ENCODE assay signal across 12 cellular contexts in the genomic region with DNA sequence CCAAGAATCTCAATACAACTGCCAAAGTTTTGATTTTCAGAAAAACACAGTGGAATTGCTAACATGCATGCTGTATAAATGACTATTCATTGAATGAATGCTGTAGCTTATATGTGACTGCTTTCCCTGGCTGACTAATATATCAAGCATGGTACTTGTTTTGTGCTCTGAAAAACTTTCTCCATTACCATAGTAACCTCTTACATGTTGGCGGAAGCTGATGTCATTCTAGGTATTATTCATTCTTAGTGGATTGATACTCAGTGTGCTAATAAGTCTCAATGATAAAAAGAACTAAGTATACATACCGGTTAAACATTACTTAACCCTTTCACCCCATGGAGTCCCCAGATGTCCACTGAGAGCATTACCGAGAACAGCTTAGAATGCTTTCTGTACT.
A peak's percentile ranks its signal among the peaks of the same experiment; 100 is the strongest.
DNase-seq lines count a peak whose midpoint lies in the region; ATAC-seq and TF ChIP-seq lines count a peak whose summit lies in the region.
"Had no signal": no experiment of that assay in that cellular context is flagged by ENCODE, and none has a peak within 500 bp of the region (broad histone marks: within the 10 kb centered on the region; RNA-seq: fewer than 3 reads in every experiment).

No MANE protein-coding gene starts in this region.

- no peak overlapping the region for H3K27ac ChIP-seq in WERI-Rb-1

- no peak overlapping the region for H3K4me3 Mint-ChIP-seq in T-helper 17 cell
- H3K4me3 Mint-ChIP-seq in immature natural killer cell = no peak overlapping the region
- H3K4me3 Mint-ChIP-seq: activated naive CD8-positive, alpha-beta T cell treated with anti-CD3 and anti-CD28 coated beads, Interleukin-2, amount 10 ng/mL, durations not matched to agents 7 days and 5 days; CD8-positive, alpha-beta T cell had no signal

- no peaks in the 10 kb centered on the region for H3K9me3 ChIP-seq in T-helper 17 cell (ENCODE audit: control insufficient read depth, low read length, poor library complexity, severe bottlenecking)
- H3K9me3 ChIP-seq in WERI-Rb-1 (ENCODE audit: severe bottlenecking) = no peaks in the 10 kb centered on the region

- ATAC-seq in GM19467 (IDR thresholded peaks at IDR 0.05; ENCODE audit: unreplicated experiment) (peak; percentile 63), T-helper 17 cell (peak; percentile 78)
- ATAC-seq: CD8-positive, alpha-beta T cell had no signal

- H3K4me3 ChIP-seq in AG04449 (ENCODE audit: low read depth, low read length) (no peak overlapping the region), WERI-Rb-1 (ENCODE audit: low read depth, low read length) (no peak overlapping the region)

- CTCF ChIA-PET in AG04449 (lab: Yijun Ruan, JAX) = no interaction called here

- H3K4me1 Mint-ChIP-seq in T-helper 17 cell (no peaks in the 10 kb centered on the region), immature natural killer cell (no peaks in the 10 kb centered on the region)
- H3K4me1 Mint-ChIP-seq: activated naive CD8-positive, alpha-beta T cell treated with anti-CD3 and anti-CD28 coated beads, Interleukin-2, amount 10 ng/mL, durations not matched to agents 7 days and 5 days had no signal

- H3K27me3 Mint-ChIP-seq in T-helper 17 cell = no peaks in the 10 kb centered on the region
- H3K27me3 Mint-ChIP-seq in immature natural killer cell (ENCODE audit: low read depth in 3 of 3) = peaks cover 0 to 2% (median 0%) of the 10 kb centered on the region in 3 donors
- H3K27me3 Mint-ChIP-seq: activated naive CD8-positive, alpha-beta T cell treated with anti-CD3 and anti-CD28 coated beads, Interleukin-2, amount 10 ng/mL, durations not matched to agents 7 days and 5 days had no signal

- H3K36me3 Mint-ChIP-seq in T-helper 17 cell (ENCODE audit: low read depth) (no peaks in the 10 kb centered on the region), immature natural killer cell (no peaks in the 10 kb centered on the region)
- H3K36me3 Mint-ChIP-seq: activated naive CD8-positive, alpha-beta T cell treated with anti-CD3 and anti-CD28 coated beads, Interleukin-2, amount 10 ng/mL, durations not matched to agents 7 days and 5 days; CD8-positive, alpha-beta T cell had no signal

- H3K36me3 ChIP-seq in WERI-Rb-1 = no peaks in the 10 kb centered on the region

- H3K27ac Mint-ChIP-seq in T-helper 17 cell (no peak overlapping the region), immature natural killer cell (no peak overlapping the region)
- H3K27ac Mint-ChIP-seq: activated naive CD8-positive, alpha-beta T cell treated with anti-CD3 and anti-CD28 coated beads, Interleukin-2, amount 10 ng/mL, durations not matched to agents 7 days and 5 days; CD8-positive, alpha-beta T cell had no signal

- TF ChIP-seq CTCF in AG04449 (IDR thresholded peaks at IDR 0.05; ENCODE audit: insufficient read depth, low read length, missing control alignments) = no peak
- TF ChIP-seq CTCF in WERI-Rb-1 (IDR thresholded peaks at IDR 0.05; ENCODE audit: low read depth, low read length) = no peak

- H3K9me3 Mint-ChIP-seq in immature natural killer cell = peaks cover 0 to 7% (median 0%) of the 10 kb centered on the region in 6 donors
- H3K9me3 Mint-ChIP-seq: CD8-positive, alpha-beta T cell had no signal

- peaks cover 20% of the 10 kb centered on the region for H3K27me3 ChIP-seq in WERI-Rb-1 (ENCODE audit: insufficient read depth, low read depth, severe bottlenecking)

- DNase-seq in AG04449 (ENCODE audit: low read depth, low spot score) = peak; percentile 44
- DNase-seq in T-helper 17 cell = no peak
- peak; percentile 36 for DNase-seq in glomerular endothelial cell (ENCODE audit: extremely low read depth, low read depth, low spot score)
- no peak for DNase-seq in stimulated activated naive CD4-positive, alpha-beta T cell (lab: John Stamatoyannopoulos, UW)
- DNase-seq in amygdala (lab: John Stamatoyannopoulos, UW) = no peak
- no peak for DNase-seq in immature natural killer cell
- DNase-seq in WERI-Rb-1 = no peak
- DNase-seq: activated naive CD8-positive, alpha-beta T cell treated with anti-CD3 and anti-CD28 coated beads, Interleukin-2, amount 10 ng/mL, durations not matched to agents 7 days and 5 days; CD8-positive, alpha-beta T cell; small intestine; substantia nigra had no signal

- POLR2A ChIA-PET in AG04449 (lab: Yijun Ruan, JAX) = no interaction called here

Comparison
In these comparisons a context has a peak if more than half of its experiments do, and no peak if none do; other contexts are left out.
1. DNase-seq: peak in AG04449 (single experiment) and glomerular endothelial cell (single experiment); none in T-helper 17 cell (0 of 3), stimulated activated naive CD4-positive, alpha-beta T cell (0 of 6), amygdala (0 of 56), immature natural killer cell (0 of 3) and WERI-Rb-1 (single experiment).